ENCODE assay signal across 8 cellular contexts in the genomic region with DNA sequence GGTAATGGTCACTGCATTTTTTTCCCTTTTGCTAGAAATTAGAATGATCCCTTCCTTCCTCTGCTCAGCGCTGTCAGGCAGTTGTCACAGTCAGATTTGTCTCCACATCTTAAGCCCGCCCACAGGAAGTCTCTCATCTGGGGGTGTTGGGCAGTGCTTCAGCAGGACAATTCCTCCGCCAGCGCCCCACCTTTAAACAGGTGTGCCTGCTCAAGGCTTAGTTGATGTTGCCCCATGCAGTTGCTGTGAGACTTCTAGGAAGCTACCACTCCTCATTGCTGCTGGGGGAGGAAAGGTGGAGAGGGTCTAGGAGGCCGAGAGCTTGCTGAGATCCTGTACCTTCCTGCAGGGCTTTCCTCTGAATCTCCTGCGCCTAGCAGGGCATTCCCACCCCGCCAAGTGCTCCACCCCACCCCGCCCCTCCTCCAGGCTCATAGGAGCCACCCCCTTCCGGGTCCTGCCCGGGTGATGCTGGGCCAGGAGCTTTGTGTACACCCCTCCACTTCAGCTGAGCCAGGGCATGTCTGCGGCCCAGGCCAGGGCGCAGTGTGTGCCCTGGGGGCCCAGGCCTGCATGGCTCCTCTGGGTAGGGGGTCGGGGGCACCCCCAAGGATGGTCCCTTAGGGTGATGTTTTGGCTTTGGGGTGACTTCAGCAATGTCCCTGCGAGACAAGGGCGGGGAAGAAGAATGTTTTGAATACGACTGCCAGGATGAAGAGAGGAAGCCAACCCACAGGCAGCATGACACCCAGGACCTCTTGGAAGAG.
A peak's percentile ranks its signal among the peaks of the same experiment; 100 is the strongest.
DNase-seq lines count a peak whose midpoint lies in the region; ATAC-seq and TF ChIP-seq lines count a peak whose summit lies in the region.

No MANE protein-coding gene starts in this region.

- H2BK15ac ChIP-seq in mesendoderm (replicated peaks; ENCODE audit: low read depth) = no peak overlapping the region

- no peak for TF ChIP-seq EP300 in upper lobe of left lung (IDR thresholded peaks at IDR 0.05)

- no peak overlapping the region for H3K23ac ChIP-seq in mesendoderm (ENCODE audit: low read length)

- H3K9me3 ChIP-seq in right atrium auricular region = no peaks in the 10 kb centered on the region
- H3K9me3 ChIP-seq in upper lobe of left lung = no peaks in the 10 kb centered on the region

- no CpG with 5 or more reads among the region's 16 CpGs for WGBS in mesendoderm (ENCODE audit: extremely low coverage, insufficient coverage, low lambda C conversion rate)
- 13 to 21% methylated on average over 5 to 11 of the region's 16 CpGs for WGBS in upper lobe of left lung, 2 donors

- no peak for TF ChIP-seq CTCF in right atrium auricular region (IDR thresholded peaks at IDR 0.05)
- TF ChIP-seq CTCF in upper lobe of left lung (IDR thresholded peaks at IDR 0.05) = no peak

- TF ChIP-seq POLR2A in upper lobe of left lung (IDR thresholded peaks at IDR 0.05) = peak in 1 of 4 donors; percentile 55

- H3K4me1 ChIP-seq in right atrium auricular region = peaks cover 0 to 55% of the 10 kb centered on the region in 2 donors
- H3K4me1 ChIP-seq in mesendoderm (ENCODE audit: control insufficient read depth, low read depth, low read length) = peaks cover 4% of the 10 kb centered on the region
- peaks cover 35 to 54% (median 47%) of the 10 kb centered on the region in 4 donors for H3K4me1 ChIP-seq in upper lobe of left lung

- H3K9ac ChIP-seq in mesendoderm (ENCODE audit: low read length) = peak overlapping the region; percentile 64

- H3K79me2 ChIP-seq in mesendoderm (ENCODE audit: control insufficient read depth, insufficient read depth, low read length) = peaks cover 14% of the 10 kb centered on the region

- H3K79me1 ChIP-seq in mesendoderm (ENCODE audit: low read length) = peaks cover 8% of the 10 kb centered on the region

- no peak overlapping the region for H2BK120ac ChIP-seq in mesendoderm (ENCODE audit: low read depth, low read length)

- no peak overlapping the region for H3K18ac ChIP-seq in mesendoderm (ENCODE audit: low read length)

- H3K36me3 ChIP-seq in right atrium auricular region (no peaks in the 10 kb centered on the region), mesendoderm (ENCODE audit: control insufficient read depth, insufficient read depth, low read length) (no peaks in the 10 kb centered on the region), upper lobe of left lung (no peaks in the 10 kb centered on the region)

- H3K27me3 ChIP-seq in right atrium auricular region (no peaks in the 10 kb centered on the region), mesendoderm (ENCODE audit: insufficient read depth, low read length, poor library complexity) (no peaks in the 10 kb centered on the region), upper lobe of left lung (no peaks in the 10 kb centered on the region)

- peak overlapping the region; percentile 85 for H3K56ac ChIP-seq in mesendoderm (ENCODE audit: low read length)

- H2BK5ac ChIP-seq in mesendoderm (ENCODE audit: low read length) = peak overlapping the region; percentile 31

- H3K4me2 ChIP-seq in mesendoderm (ENCODE audit: low read length) = peak overlapping the region; percentile 70

- ATAC-seq in Right ventricle myocardium superior (ENCODE audit: poor library complexity) = peak; percentile 81
- peak; percentile 76 for ATAC-seq in HG03159 (IDR thresholded peaks at IDR 0.05; ENCODE audit: unreplicated experiment)
- peak; percentile 85 to 95 for ATAC-seq in upper lobe of left lung (ENCODE audit: low FRiP score in 2 of 2)

- DNase-seq in Right ventricle myocardium superior (peak; percentile 67), right atrium auricular region (ENCODE audit: low spot score) (no peak), SW480 (ENCODE audit: low spot score) (peak; percentile 94), dermis blood vessel endothelial cell (peak; percentile 57), mesendoderm (peak; percentile 98), upper lobe of left lung (peak; percentile 86 to 88), glomerular visceral epithelial cell (ENCODE audit: extremely low spot score) (no peak)

- H3K27ac ChIP-seq in right atrium auricular region (peak overlapping the region in 1 of 2 donors; percentile 22), mesendoderm (ENCODE audit: low read depth, low read length) (peak overlapping the region; percentile 65), upper lobe of left lung (peak overlapping the region; percentile 66 to 80 (median 76))

- no peak overlapping the region for H2AK5ac ChIP-seq in mesendoderm (ENCODE audit: low read length)

- no peak overlapping the region for H4K8ac ChIP-seq in mesendoderm (ENCODE audit: low read depth, low read length)

- H4K5ac ChIP-seq in mesendoderm (ENCODE audit: low read length) = no peak overlapping the region

- H3K4me3 ChIP-seq in right atrium auricular region = peak overlapping the region in 1 of 2 donors; percentile 22
- H3K4me3 ChIP-seq in mesendoderm (ENCODE audit: low read length) = peak overlapping the region; percentile 47
- H3K4me3 ChIP-seq in upper lobe of left lung = peak overlapping the region in 3 of 4 donors; percentile 30 to 44 (median 37)

- intact Hi-C loops in Right ventricle myocardium superior (cut with DNase I) = no loop called here

- no peak overlapping the region for H3K4ac ChIP-seq in mesendoderm (ENCODE audit: low read depth, low read length)

Comparison
In these comparisons a context has a peak if more than half of its experiments do, and no peak if none do; other contexts are left out.
1. DNase-seq: peak in Right ventricle myocardium superior (single experiment), SW480 (single experiment), dermis blood vessel endothelial cell (single experiment), mesendoderm (single experiment) and upper lobe of left lung (2 of 2); none in right atrium auricular region (single experiment) and glomerular visceral epithelial cell (single experiment).
2. Peak in every context shown above with its lines, with median percentiles within 50 percentile points of each other: ATAC-seq.